ENCODE assay signal across 8 cellular contexts in genomic region chr20:32360333-32360634, GRCh38. TPM values are rescaled to one million over a fixed set of nuclear protein-coding genes. Genes with fewer than 3 reads are reported as not detected.
DNase-seq lines count a peak whose midpoint lies in the region; ATAC-seq and TF ChIP-seq lines count a peak whose summit lies in the region.

No MANE protein-coding gene starts in this region.

- no peak for TF ChIP-seq EP300 in gastroesophageal sphincter (IDR thresholded peaks at IDR 0.05)

- peaks cover 22% of the 10 kb centered on the region for H3K4me1 ChIP-seq in HAP-1
- H3K4me1 ChIP-seq in gastroesophageal sphincter: peaks cover 3 to 78% (median 30%) of the 10 kb centered on the region in 3 donors
- peaks cover 15 to 86% (median 70%) of the 10 kb centered on the region in 6 donors for H3K4me1 ChIP-seq in spleen
- no peaks in the 10 kb centered on the region for H3K4me1 ChIP-seq in foreskin keratinocyte

- 5 to 13% methylated on average over 5 of the region's 5 CpGs for WGBS in gastroesophageal sphincter (ENCODE audit: low coverage in 1 of 2), 2 donors
- WGBS in spleen, 5 donors: 39 to 61% (median 49%) methylated on average over 5 of the region's 5 CpGs

- H3K4me3 ChIP-seq in HAP-1 (peak overlapping the region; percentile 85), gastroesophageal sphincter (peak overlapping the region; percentile 73 to 95), spleen (peak overlapping the region; percentile 82 to 97 (median 91))

- in situ Hi-C loops in HAP-1 (cut with MboI; ENCODE audit: low sequenced_read_pairs): no loop called here

- TF ChIP-seq POLR2A in gastroesophageal sphincter (IDR thresholded peaks at IDR 0.05) (no peak), spleen (IDR thresholded peaks at IDR 0.05) (no peak)

- peak overlapping the region; percentile 95 for H3K27ac Mint-ChIP-seq in activated CD8-positive, alpha-beta T cell treated with anti-CD3 and anti-CD28 coated beads for 36 hours

- H3K9me3 Mint-ChIP-seq in activated CD8-positive, alpha-beta T cell treated with anti-CD3 and anti-CD28 coated beads for 36 hours: no peaks in the 10 kb centered on the region

- intact Hi-C loops in activated CD8-positive, alpha-beta T cell treated with anti-CD3 and anti-CD28 coated beads for 36 hours (cut with micrococcal nuclease): loop anchor here (5.0 kb wide), 1 partner anchor 47 kb away; no protein-coding TSS in a partner anchor
- intact Hi-C loops in spleen (cut with DNase I; ENCODE audit: low total_unique reads): no loop called here

- peaks cover 36% of the 10 kb centered on the region for H3K36me3 Mint-ChIP-seq in activated CD8-positive, alpha-beta T cell treated with anti-CD3 and anti-CD28 coated beads for 36 hours (ENCODE audit: low read depth)

- DNase-seq in HAP-1 (ENCODE audit: low spot score in 2 of 2) (no peak), spleen (no peak), foreskin keratinocyte (no peak), T-helper 9 cell (no peak)
- DNase-seq in activated CD8-positive, alpha-beta T cell treated with anti-CD3 and anti-CD28 coated beads for 36 hours: no peak
- DNase-seq in activated effector memory CD4-positive, alpha-beta T cell treated with Interleukin-2 at 50 U/mL for 16 hours: no peak

- peak overlapping the region; percentile 96 for H3K4me3 Mint-ChIP-seq in activated CD8-positive, alpha-beta T cell treated with anti-CD3 and anti-CD28 coated beads for 36 hours

- peaks cover 66% of the 10 kb centered on the region for H3K4me1 Mint-ChIP-seq in activated CD8-positive, alpha-beta T cell treated with anti-CD3 and anti-CD28 coated beads for 36 hours (ENCODE audit: low read depth)

- no peak for TF ChIP-seq CTCF in activated CD8-positive, alpha-beta T cell treated with anti-CD3 and anti-CD28 coated beads for 36 hours (IDR thresholded peaks at IDR 0.05)
- no peak for TF ChIP-seq CTCF in gastroesophageal sphincter (IDR thresholded peaks at IDR 0.05)
- TF ChIP-seq CTCF in spleen (IDR thresholded peaks at IDR 0.05 in 8 of 11, conservative IDR thresholded peaks at IDR 0.05 in 3 of 11): no peak
- no peak for TF ChIP-seq CTCF in foreskin keratinocyte (conservative IDR thresholded peaks at IDR 0.05)

- POLR2A ChIA-PET in activated CD8-positive, alpha-beta T cell treated with anti-CD3 and anti-CD28 coated beads for 36 hours (lab: Charles Lee): interaction anchor here (1.0 to 6.5 kb wide), 8 partner anchors 11 to 162 kb away, joined by 3 to 47 read pairs (median 7); no protein-coding TSS in a partner anchor

- H3K27me3 Mint-ChIP-seq in activated CD8-positive, alpha-beta T cell treated with anti-CD3 and anti-CD28 coated beads for 36 hours: no peaks in the 10 kb centered on the region

- peak overlapping the region in 3 of 4 donors; percentile 98 to 99 (median 99) for H3K27ac ChIP-seq in gastroesophageal sphincter
- peak overlapping the region in 7 of 8 donors; percentile 93 to 99 (median 99) for H3K27ac ChIP-seq in spleen
- no peak overlapping the region for H3K27ac ChIP-seq in foreskin keratinocyte

- ATAC-seq in activated CD8-positive, alpha-beta T cell treated with anti-CD3 and anti-CD28 coated beads for 36 hours: no peak
- ATAC-seq in gastroesophageal sphincter (no peak), GM19395 (IDR thresholded peaks at IDR 0.05; ENCODE audit: unreplicated experiment) (no peak), foreskin keratinocyte (no peak)

- H3K36me3 ChIP-seq in HAP-1 (replicated peaks) (peaks cover 4% of the 10 kb centered on the region; the same call in 1 of the 2 replicates), gastroesophageal sphincter (no peaks in the 10 kb centered on the region), spleen (no peaks in the 10 kb centered on the region)

- CTCF ChIA-PET in activated CD8-positive, alpha-beta T cell treated with anti-CD3 and anti-CD28 coated beads for 36 hours (lab: Charles Lee): interaction anchor here (1.6 to 2.2 kb wide), 3 partner anchors 59 to 162 kb away, joined by 4 to 8 read pairs (median 4); no protein-coding TSS in a partner anchor

- no peaks in the 10 kb centered on the region for H3K27me3 ChIP-seq in HAP-1 (ENCODE audit: low read depth)
- no peaks in the 10 kb centered on the region for H3K27me3 ChIP-seq in gastroesophageal sphincter
- H3K27me3 ChIP-seq in spleen (replicated peaks in 1 of 7): no peaks in the 10 kb centered on the region
- H3K27me3 ChIP-seq in foreskin keratinocyte: no peaks in the 10 kb centered on the region

- no peaks in the 10 kb centered on the region for H3K9me3 ChIP-seq in HAP-1
- H3K9me3 ChIP-seq in gastroesophageal sphincter: no peaks in the 10 kb centered on the region
- H3K9me3 ChIP-seq in spleen: no peaks in the 10 kb centered on the region

RNA-seq across cellular contexts. Expression of gene ASXL1, which starts 2.2 kb away (rescaled TPM):
- 100 to 1,000 TPM; 129 to 137 TPM for total RNA-seq in activated CD8-positive, alpha-beta T cell treated with anti-CD3 and anti-CD28 coated beads for 36 hours
- 10 to 100 TPM; 43.5 to 79.8 (median 58.4) TPM for total RNA-seq in gastroesophageal sphincter
- 100 to 1,000 TPM in 4 of 7 donors, 10 to 100 TPM in 3; 88.2 to 149 (median 101) TPM for total RNA-seq in spleen
- 10 to 100 TPM; 14.1 to 33.6 (median 29.4) TPM for polyA plus RNA-seq in spleen
- 28.2 and 31.7 TPM in 2 replicates for total RNA-seq in foreskin keratinocyte
- 11.7 and 12.8 TPM in 2 replicates for polyA plus RNA-seq in foreskin keratinocyte
